34 cellular contexts compared by ENCODE assay signal in genomic region chr11:106353031-106353430, GRCh38.
"Had no signal": no experiment of that assay in that cellular context is flagged by ENCODE, and none has a peak within 500 bp of the region (broad histone marks: within the 10 kb centered on the region; RNA-seq: fewer than 3 reads in every experiment).

No MANE protein-coding gene starts in this region.

- H3K4me3 ChIP-seq: MG63 had no signal

- H3K4me2 ChIP-seq: KMS-11 had no signal

- H3K27me3 ChIP-seq: MG63 had no signal

- H3K9ac ChIP-seq: KMS-11 had no signal

- H3K36me3 ChIP-seq: MG63 had no signal

- H3K27ac ChIP-seq: KMS-11 had no signal

- DNase-seq: Karpas-422, Kasumi-1, MG63, MM.1S, MV-4-11, NCI-H1048, NCI-H1092, NCI-H1092 treated with DMSO at 0.1 percent for 48 hours, NCI-H1105, NCI-H1105 treated with DMSO at 0.1 percent for 48 hours, NCI-H1417, NCI-H1417 treated with DMSO at 0.1 percent for 48 hours, NCI-H1436, NCI-H1436 treated with DMSO at 0.1 percent for 48 hours, NCI-H146, NCI-H1694, NCI-H1694 treated with DMSO at 0.1 percent for 48 hours, NCI-H187, NCI-H187 treated with DMSO at 0.1 percent for 48 hours, NCI-H1930, NCI-H2029, NCI-H2029 treated with DMSO at 0.1 percent for 48 hours, NCI-H2081, NCI-H2081 treated with DMSO at 0.1 percent for 48 hours, NCI-H2107, NCI-H2171, NCI-H2171 treated with DMSO at 0.1 percent for 48 hours, NCI-H2227 treated with DMSO at 0.1 percent for 48 hours, NCI-H226, NCI-H345, NCI-H446, NCI-H446 treated with DMSO at 0.1 percent for 48 hours, NCI-H510A had no signal
